Comparison of ENCODE assay signal across 8 cellular contexts in the genomic region with DNA sequence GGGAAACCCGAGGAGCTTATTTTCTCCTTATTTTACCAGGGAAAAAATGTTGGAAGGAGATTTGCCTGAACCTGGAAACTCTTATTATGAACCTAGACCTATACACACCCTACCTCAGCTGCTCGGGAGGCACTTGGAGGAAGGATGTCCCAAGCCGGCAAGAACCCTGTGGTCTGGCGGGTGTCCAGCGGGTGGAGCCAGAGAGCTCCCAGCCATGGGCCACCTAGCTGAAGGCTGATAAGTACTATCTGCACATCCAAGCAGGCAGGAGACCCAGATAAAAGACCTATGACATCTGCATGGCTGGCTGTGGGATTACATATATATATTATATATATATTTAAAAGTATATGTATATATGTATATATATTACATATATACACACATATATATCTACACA. TPM values are rescaled to one million over a fixed set of nuclear protein-coding genes. Genes with fewer than 3 reads are reported as not detected.
A peak's percentile ranks its signal among the peaks of the same experiment; 100 is the strongest.
DNase-seq lines count a peak whose midpoint lies in the region; ATAC-seq and TF ChIP-seq lines count a peak whose summit lies in the region.

No MANE protein-coding gene starts in this region.

- H3K23me2 ChIP-seq in H9 (ENCODE audit: insufficient read length, low read depth, low read length, poor library complexity, severe bottlenecking): no peaks in the 10 kb centered on the region

- no peaks in the 10 kb centered on the region for H3K9me3 Mint-ChIP-seq in H9
- H3K9me3 Mint-ChIP-seq in activated T-helper 2 cell treated with anti-CD3 and anti-CD28 coated beads, Interferon-gamma antibody, Interleukin-2, Interleukin-4, amounts not matched to agents 10 μg/mL and 5 μg/mL and 100 μg/mL, durations not matched to agents 14 hours and 24 hours and 36 hours: no peaks in the 10 kb centered on the region
- no peaks in the 10 kb centered on the region for H3K9me3 Mint-ChIP-seq in progenitor cell of endocrine pancreas (ENCODE audit: low read depth)

- H3K4me1 ChIP-seq in H9 (ENCODE audit: insufficient read depth, low read length): no peaks in the 10 kb centered on the region
- no peaks in the 10 kb centered on the region for H3K4me1 ChIP-seq in RWPE2 (ENCODE audit: insufficient read depth, poor library complexity, severe bottlenecking)
- H3K4me1 ChIP-seq in vagina: no peaks in the 10 kb centered on the region

- H3K36me3 Mint-ChIP-seq in H9 (ENCODE audit: insufficient read depth in 1 of 3, low read depth in 3 of 3) (no peaks in the 10 kb centered on the region; a peak in 1 of 7 replicates), progenitor cell of endocrine pancreas (ENCODE audit: insufficient read depth) (no peaks in the 10 kb centered on the region)
- H3K36me3 Mint-ChIP-seq in activated T-helper 2 cell treated with anti-CD3 and anti-CD28 coated beads, Interferon-gamma antibody, Interleukin-2, Interleukin-4, amounts not matched to agents 10 μg/mL and 5 μg/mL and 100 μg/mL, durations not matched to agents 14 hours and 24 hours and 36 hours (ENCODE audit: low read depth): no peaks in the 10 kb centered on the region

- H3K4ac ChIP-seq in H9 (ENCODE audit: low read depth, low read length): no peak overlapping the region

- H2BK20ac ChIP-seq in H9 (ENCODE audit: low read depth, low read length, poor library complexity, severe bottlenecking): no peak overlapping the region

- no peaks in the 10 kb centered on the region for H4K20me1 ChIP-seq in H9 (ENCODE audit: control insufficient read depth, insufficient read depth, insufficient read length)

- no peak overlapping the region for H3K4me3 ChIP-seq in RWPE2 (ENCODE audit: severe bottlenecking)
- H3K4me3 ChIP-seq in vagina: no peak overlapping the region

- no CpG with 5 or more reads among the region's 5 CpGs for WGBS in H9 (ENCODE audit: extremely low coverage, insufficient read length, low lambda C conversion rate)

- no peak overlapping the region for H3K14ac ChIP-seq in H9 (ENCODE audit: insufficient read depth, low read length)

- no peak overlapping the region for H4K5ac ChIP-seq in H9 (ENCODE audit: insufficient read length, low read depth, low read length)

- H3K79me1 ChIP-seq in H9 (ENCODE audit: insufficient read depth, low read depth, low read length, poor library complexity, severe bottlenecking): no peaks in the 10 kb centered on the region

- intact Hi-C loops in activated T-helper 2 cell treated with anti-CD3 and anti-CD28 coated beads, Interferon-gamma antibody, Interleukin-2, Interleukin-4, amounts not matched to agents 10 μg/mL and 5 μg/mL and 100 μg/mL, durations not matched to agents 14 hours and 24 hours and 36 hours (cut with micrococcal nuclease): loop anchor here (1.0 to 2.0 kb wide), 3 partner anchors 56 to 157 kb away; no protein-coding TSS in a partner anchor
- intact Hi-C loops in vagina (cut with DNase I): no loop called here

- no peaks in the 10 kb centered on the region for H3K79me2 ChIP-seq in H9 (ENCODE audit: insufficient read depth, low read length)

- H3K36me3 ChIP-seq in RWPE2 (ENCODE audit: low read depth) (no peaks in the 10 kb centered on the region), vagina (no peaks in the 10 kb centered on the region)

- no peak overlapping the region for H2BK5ac ChIP-seq in H9 (ENCODE audit: insufficient read length, low read length)

- DNase-seq in GM04504 (ENCODE audit: low read depth) (peak; percentile 32), H9 (peak; percentile 85), M059J (ENCODE audit: low read depth) (peak; percentile 77), RWPE2 (ENCODE audit: low spot score) (no peak), foreskin melanocyte (peak; percentile 25), progenitor cell of endocrine pancreas (ENCODE audit: low spot score, unreplicated experiment) (peak; percentile 71), vagina (ENCODE audit: extremely low spot score in 2 of 2) (no peak)
- peak; percentile 58 for DNase-seq in activated T-helper 2 cell treated with anti-CD3 and anti-CD28 coated beads, Interferon-gamma antibody, Interleukin-2, Interleukin-4, amounts not matched to agents 10 μg/mL and 5 μg/mL and 100 μg/mL, durations not matched to agents 14 hours and 24 hours and 36 hours (ENCODE audit: low spot score)

- H2BK120ac ChIP-seq in H9 (ENCODE audit: low read depth, low read length, poor library complexity, severe bottlenecking): no peak overlapping the region

- no peaks in the 10 kb centered on the region for H3K9me3 ChIP-seq in H9 (ENCODE audit: control insufficient read depth, low read depth, low read length)
- no peaks in the 10 kb centered on the region for H3K9me3 ChIP-seq in RWPE2 (ENCODE audit: severe bottlenecking)
- H3K9me3 ChIP-seq in vagina: no peaks in the 10 kb centered on the region

- H3K4me3 Mint-ChIP-seq in H9 (no peak overlapping the region), progenitor cell of endocrine pancreas (ENCODE audit: low read depth) (no peak overlapping the region)
- no peak overlapping the region for H3K4me3 Mint-ChIP-seq in activated T-helper 2 cell treated with anti-CD3 and anti-CD28 coated beads, Interferon-gamma antibody, Interleukin-2, Interleukin-4, amounts not matched to agents 10 μg/mL and 5 μg/mL and 100 μg/mL, durations not matched to agents 14 hours and 24 hours and 36 hours (ENCODE audit: low read depth)

- H3K27ac Mint-ChIP-seq in H9 (no peak overlapping the region), progenitor cell of endocrine pancreas (no peak overlapping the region)
- no peak overlapping the region for H3K27ac Mint-ChIP-seq in activated T-helper 2 cell treated with anti-CD3 and anti-CD28 coated beads, Interferon-gamma antibody, Interleukin-2, Interleukin-4, amounts not matched to agents 10 μg/mL and 5 μg/mL and 100 μg/mL, durations not matched to agents 14 hours and 24 hours and 36 hours

- no peak overlapping the region for H3K56ac ChIP-seq in H9 (ENCODE audit: insufficient read length, low read depth, low read length)

- H3K27me3 Mint-ChIP-seq in H9 (ENCODE audit: low read depth) (peaks cover 2% of the 10 kb centered on the region), progenitor cell of endocrine pancreas (peaks cover 26% of the 10 kb centered on the region)
- H3K27me3 Mint-ChIP-seq in activated T-helper 2 cell treated with anti-CD3 and anti-CD28 coated beads, Interferon-gamma antibody, Interleukin-2, Interleukin-4, amounts not matched to agents 10 μg/mL and 5 μg/mL and 100 μg/mL, durations not matched to agents 14 hours and 24 hours and 36 hours (ENCODE audit: low read depth): peaks cover 16% of the 10 kb centered on the region

- H3K4me2 ChIP-seq in H9 (ENCODE audit: insufficient read depth, insufficient read length, low read length): no peak overlapping the region

- no peak overlapping the region for H3K23ac ChIP-seq in H9 (ENCODE audit: insufficient read length, low read depth, low read length)

- H3K27me3 ChIP-seq in H9 (ENCODE audit: insufficient read depth, low read length) (no peaks in the 10 kb centered on the region), RWPE2 (ENCODE audit: insufficient read depth, poor library complexity, severe bottlenecking) (no peaks in the 10 kb centered on the region), vagina (no peaks in the 10 kb centered on the region)

- TF ChIP-seq POLR2A in vagina (IDR thresholded peaks at IDR 0.05): no peak

- H4K8ac ChIP-seq in H9 (replicated peaks; ENCODE audit: insufficient read length, low read depth, low read length): no peak overlapping the region

- H3K27ac ChIP-seq in H9 (ENCODE audit: insufficient read length, low read depth, low read length): no peak overlapping the region
- H3K27ac ChIP-seq in RWPE2 (ENCODE audit: poor library complexity, severe bottlenecking): no peak overlapping the region
- no peak overlapping the region for H3K27ac ChIP-seq in vagina

- H4K91ac ChIP-seq in H9 (ENCODE audit: insufficient read length, low read depth, low read length): no peak overlapping the region

- ATAC-seq in RWPE2 (ENCODE audit: low read depth): peak; percentile 95

- no peak overlapping the region for H3K18ac ChIP-seq in H9 (ENCODE audit: insufficient read length, low read depth, low read length)

- no peak overlapping the region for H2BK15ac ChIP-seq in H9 (ENCODE audit: low read depth, low read length)

- peaks cover 13 to 20% of the 10 kb centered on the region in 2 experiments for H3K4me1 Mint-ChIP-seq in H9
- H3K4me1 Mint-ChIP-seq in activated T-helper 2 cell treated with anti-CD3 and anti-CD28 coated beads, Interferon-gamma antibody, Interleukin-2, Interleukin-4, amounts not matched to agents 10 μg/mL and 5 μg/mL and 100 μg/mL, durations not matched to agents 14 hours and 24 hours and 36 hours (ENCODE audit: low read depth): peaks cover 4% of the 10 kb centered on the region
- peaks cover 3% of the 10 kb centered on the region for H3K4me1 Mint-ChIP-seq in progenitor cell of endocrine pancreas (ENCODE audit: low read depth)

- no peak overlapping the region for H2BK12ac ChIP-seq in H9 (ENCODE audit: insufficient read length, low read depth, low read length)

- H3K9ac ChIP-seq in H9 (ENCODE audit: extremely low read depth, insufficient read length, low read length): no peak overlapping the region

- H2AFZ ChIP-seq in H9 (ENCODE audit: low read length): no peak overlapping the region

- H2AK5ac ChIP-seq in H9 (ENCODE audit: insufficient read length, low read length): no peak overlapping the region

- no peak overlapping the region for H3T11ph ChIP-seq in H9 (ENCODE audit: low read length)

- TF ChIP-seq CTCF in H9 (conservative IDR thresholded peaks at IDR 0.05) (peak; percentile 91), RWPE2 (IDR thresholded peaks at IDR 0.05; ENCODE audit: poor library complexity, severe bottlenecking) (peak; percentile 87), progenitor cell of endocrine pancreas (IDR thresholded peaks at IDR 0.05; ENCODE audit: unreplicated experiment) (peak; percentile 92), vagina (IDR thresholded peaks at IDR 0.05) (peak in 1 of 3 experiments; percentile 30)

RNA-seq across cellular contexts. Expression of gene SLC14A1, which starts 1.1 kb away (rescaled TPM):
- not detected in 2 replicates for total RNA-seq in H9 (2021)
- total RNA-seq in M059J (2014; rRNA removed; shearing (Covaris generic)): 4.6 and 4.8 TPM in 2 replicates
- total RNA-seq in activated T-helper 2 cell treated with anti-CD3 and anti-CD28 coated beads, Interferon-gamma antibody, Interleukin-2, Interleukin-4, amounts not matched to agents 10 μg/mL and 5 μg/mL and 100 μg/mL, durations not matched to agents 14 hours and 24 hours and 36 hours: 5.6 and 6.0 TPM in 2 replicates
- 0.31 and 0.50 TPM in 2 replicates for total RNA-seq in progenitor cell of endocrine pancreas
- total RNA-seq in vagina: 3.4 TPM

Comparison
In these comparisons a context has a peak if more than half of its experiments do, and no peak if none do; other contexts are left out.
1. DNase-seq: peak in GM04504 (single experiment), H9 (single experiment), M059J (single experiment), activated T-helper 2 cell treated with anti-CD3 and anti-CD28 coated beads, Interferon-gamma antibody, Interleukin-2, Interleukin-4, amounts not matched to agents 10 μg/mL and 5 μg/mL and 100 μg/mL, durations not matched to agents 14 hours and 24 hours and 36 hours (single experiment), foreskin melanocyte (single experiment) and progenitor cell of endocrine pancreas (single experiment); none in RWPE2 (single experiment) and vagina (0 of 2).